ENCODE assay signal across 1 cellular context in the genomic region with DNA sequence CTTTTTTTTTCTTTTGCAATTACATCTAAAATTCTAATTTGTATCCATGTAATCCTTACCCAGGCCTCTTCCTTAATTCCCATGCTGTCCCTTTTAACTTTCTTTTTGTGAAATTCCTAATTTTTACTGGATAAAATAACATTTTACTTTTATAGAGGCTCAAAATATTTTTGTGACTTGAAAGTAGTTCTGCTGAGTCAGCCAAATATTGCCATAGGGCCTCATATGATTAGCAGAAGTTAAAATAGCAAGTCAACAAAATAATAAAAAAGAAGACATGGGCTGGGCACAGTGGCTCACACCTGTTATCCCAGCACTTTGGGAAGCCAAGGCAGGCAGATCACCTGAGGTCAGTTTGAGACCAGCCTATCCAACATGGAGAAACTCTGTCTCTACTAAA.
TF ChIP-seq lines count a peak whose summit lies in the region.

No MANE protein-coding gene starts in this region.

TF ChIP-seq in HepG2, 621 proteins besides CTCF, POLR2A, EP300 and RAD21:
- TF ChIP-seq TBX2 (CRISPR knock-in tag; IDR thresholded peaks at IDR 0.05; ENCODE audit: borderline replicate concordance) (no peak), MAFF (IDR thresholded peaks at IDR 0.05; ENCODE audit: low read depth, low read length) (peak; percentile 97), MAFK (conservative IDR thresholded peaks at IDR 0.05 in 1 of 2, IDR thresholded peaks at IDR 0.05 in 1 of 2; ENCODE audit: low read length in 2 of 2) (peak; percentile 96 to 98), FOXM1 (CRISPR knock-in tag; IDR thresholded peaks at IDR 0.05) (no peak), ZNF562 (CRISPR knock-in tag; IDR thresholded peaks at IDR 0.05; ENCODE audit: borderline replicate concordance) (no peak), ZNF549 (CRISPR knock-in tag; IDR thresholded peaks at IDR 0.05) (no peak), SNAI1 (CRISPR knock-in tag; IDR thresholded peaks at IDR 0.05; ENCODE audit: borderline replicate concordance) (no peak)
- TF ChIP-seq, protein P1, sequence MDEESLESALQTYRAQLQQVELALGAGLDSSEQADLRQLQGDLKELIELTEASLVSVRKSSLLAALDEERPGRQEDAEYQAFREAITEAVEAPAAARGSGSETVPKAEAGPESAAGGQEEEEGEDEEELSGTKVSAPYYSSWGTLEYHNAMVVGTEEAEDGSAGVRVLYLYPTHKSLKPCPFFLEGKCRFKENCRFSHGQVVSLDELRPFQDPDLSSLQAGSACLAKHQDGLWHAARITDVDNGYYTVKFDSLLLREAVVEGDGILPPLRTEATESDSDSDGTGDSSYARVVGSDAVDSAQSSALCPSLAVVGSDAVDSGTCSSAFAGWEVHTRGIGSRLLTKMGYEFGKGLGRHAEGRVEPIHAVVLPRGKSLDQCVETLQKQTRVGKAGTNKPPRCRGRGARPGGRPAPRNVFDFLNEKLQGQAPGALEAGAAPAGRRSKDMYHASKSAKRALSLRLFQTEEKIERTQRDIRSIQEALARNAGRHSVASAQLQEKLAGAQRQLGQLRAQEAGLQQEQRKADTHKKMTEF (CRISPR knock-in tag; IDR thresholded peaks at IDR 0.05): no peak
